ENCODE assay signal across 8 cellular contexts in genomic region chr10:35089641-35090161, GRCh38. TPM values are rescaled to one million over a fixed set of nuclear protein-coding genes. Genes with fewer than 3 reads are reported as not detected.
DNase-seq lines count a peak whose midpoint lies in the region; ATAC-seq, FAIRE-seq and TF ChIP-seq lines count a peak whose summit lies in the region.

No MANE protein-coding gene starts in this region.

- no peak for TF ChIP-seq RAD21 in A549 (conservative IDR thresholded peaks at IDR 0.05 in 1 of 2, IDR thresholded peaks at IDR 0.05 in 1 of 2)

- H3K36me3 ChIP-seq in suprapubic skin = no peaks in the 10 kb centered on the region

- CTCF ChIA-PET in A549 (lab: Yijun Ruan, JAX) = interaction anchor here (1.0 kb wide), 1 partner anchor 30 kb away, joined by 3 read pairs; no protein-coding TSS in a partner anchor

- TF ChIP-seq POLR2A in A549 (IDR thresholded peaks at IDR 0.05; ENCODE audit: low read length) = no peak
- TF ChIP-seq POLR2A in suprapubic skin (IDR thresholded peaks at IDR 0.05) = no peak

- POLR2A ChIA-PET in A549 (lab: Yijun Ruan, JAX) = interaction anchor here (0.9 to 2.4 kb wide), 2 partner anchors 36 to 106 kb away, joined by 4 to 7 read pairs; partner anchors contain the start of gene CREM

- no peaks in the 10 kb centered on the region for H3K27me3 ChIP-seq in suprapubic skin

- peaks cover 12% of the 10 kb centered on the region for H3K9me3 ChIP-seq in A549
- H3K9me3 ChIP-seq in suprapubic skin = peaks cover 4% of the 10 kb centered on the region

- TF ChIP-seq CTCF in A549 (IDR thresholded peaks at IDR 0.05) = no peak
- no peak for TF ChIP-seq CTCF in GM12864 (IDR thresholded peaks at IDR 0.05; ENCODE audit: low read depth, low read length, missing control alignments)
- TF ChIP-seq CTCF in suprapubic skin (IDR thresholded peaks at IDR 0.05) = no peak

- ATAC-seq in A549 (peak; percentile 54 to 57), HG02759 (IDR thresholded peaks at IDR 0.05; ENCODE audit: unreplicated experiment) (peak; percentile 34), left colon (peak; percentile 23)

- H3K4me2 ChIP-seq in A549 = peak overlapping the region; percentile 93

- TF ChIP-seq EP300 in A549 (IDR thresholded peaks at IDR 0.05) (no peak), suprapubic skin (IDR thresholded peaks at IDR 0.05) (no peak)

- FAIRE-seq in A549 (lab: Jason Lieb, UNC) = no peak

- peak overlapping the region; percentile 99 for H3K27ac ChIP-seq in A549
- peak overlapping the region; percentile 95 for H3K27ac ChIP-seq in suprapubic skin

- H3K4me3 ChIP-seq in A549 (peak overlapping the region; percentile 86), GM12864 (ENCODE audit: low read depth, low read length) (peak overlapping the region; percentile 82), suprapubic skin (peak overlapping the region; percentile 94)

- DNase-seq in A549 (ENCODE audit: low read depth in 1 of 2, low spot score in 1 of 2) = peak in 1 of 2 experiments; percentile 13
- no peak for DNase-seq in GM12864 (ENCODE audit: low read depth)
- DNase-seq in OCI-M1 (lab: John Stamatoyannopoulos, UW) = peak; percentile 75
- DNase-seq in central memory CD4-positive, alpha-beta T cell = peak; percentile 7
- no peak for DNase-seq in left colon
- no peak for DNase-seq in suprapubic skin (ENCODE audit: low spot score in 2 of 2)
- no peak for DNase-seq in globus pallidus (ENCODE audit: low spot score)

- intact Hi-C loops in left colon (cut with DNase I, micrococcal nuclease) = no loop called here

- WGBS in A549 (ENCODE audit: missing lambda C conversion rate) = 2% methylated on average over 17 of the region's 26 CpGs
- WGBS in suprapubic skin = under 1% methylated on average over 23 of the region's 26 CpGs

- peaks cover 13% of the 10 kb centered on the region; the same call in 2 of the 3 replicates for H3K4me1 ChIP-seq in A549
- peaks cover 41% of the 10 kb centered on the region for H3K4me1 ChIP-seq in suprapubic skin

TF ChIP-seq in A549, 52 proteins besides CTCF, POLR2A, EP300 and RAD21:
- TF ChIP-seq CBX8 (IDR thresholded peaks at IDR 0.05) (no peak), MAFK (IDR thresholded peaks at IDR 0.05; ENCODE audit: partially characterized antibody) (no peak), ZFP36 (IDR thresholded peaks at IDR 0.05; ENCODE audit: borderline replicate concordance, partially characterized antibody) (no peak), MAZ (IDR thresholded peaks at IDR 0.05; ENCODE audit: borderline replicate concordance, low read depth, low read length) (no peak), HES2 (IDR thresholded peaks at IDR 0.05) (no peak), REST (IDR thresholded peaks at IDR 0.05) (no peak)

RNA-seq across cellular contexts. Expression of gene CUL2, which starts 0.4 kb away (rescaled TPM):
- polyA plus RNA-seq in A549 (2011; rRNA removed) (26.6 and 35.1 TPM in 2 replicates), A549 (2017; fragmentation: RNase III; extraction: RNeasy Plus Mini Kit Qiagen cat#74134 plus additional on column Dnase treatment) (26.8 to 28.8 TPM (median 27.8 TPM) in 3 replicates)
- polyA plus RNA-seq in A549 (2012; cell fraction: cytosol; rRNA removed) = 7.7 and 8.2 TPM in 2 replicates
- 5.8 and 7.7 TPM in 2 replicates for polyA plus RNA-seq in A549 (2012; cell fraction: nucleus; rRNA removed)
- 11.9 and 13.0 TPM in 2 replicates for polyA minus RNA-seq in A549 (2011; rRNA and poly(A)+ RNA removed)
- total RNA-seq in left colon (10 to 100 TPM; 22.3 to 25.0 TPM), suprapubic skin (10 to 100 TPM; 15.7 to 23.1 (median 18.4) TPM)

RNA-seq across cellular contexts. Expression of gene CREM, which starts 36.9 kb away (rescaled TPM):
- polyA plus RNA-seq in A549 (2011; rRNA removed) (94.5 and 112 TPM in 2 replicates), A549 (2017; fragmentation: RNase III; extraction: RNeasy Plus Mini Kit Qiagen cat#74134 plus additional on column Dnase treatment) (47.2 to 56.6 TPM (median 53.3 TPM) in 3 replicates)
- polyA plus RNA-seq in A549 (2012; cell fraction: cytosol; rRNA removed) = 38.7 and 43.8 TPM in 2 replicates
- polyA plus RNA-seq in A549 (2012; cell fraction: nucleus; rRNA removed) = 16.4 and 19.2 TPM in 2 replicates
- 27.7 and 33.3 TPM in 2 replicates for polyA minus RNA-seq in A549 (2011; rRNA and poly(A)+ RNA removed)
- total RNA-seq in left colon (10 to 100 TPM; 11.3 to 14.5 TPM), suprapubic skin (10 to 100 TPM; 12.8 to 15.7 (median 13.3) TPM)

Comparison
In these comparisons a context has a peak if more than half of its experiments do, and no peak if none do; other contexts are left out.
1. DNase-seq: peak in OCI-M1 (single experiment) and central memory CD4-positive, alpha-beta T cell (single experiment); none in GM12864 (single experiment), left colon (0 of 2), suprapubic skin (0 of 2) and globus pallidus (single experiment).
2. Peak in every context shown above with its lines, with median percentiles within 50 percentile points of each other: ATAC-seq and H3K4me3 ChIP-seq.